13 cellular contexts compared by ENCODE assay signal in the genomic region with DNA sequence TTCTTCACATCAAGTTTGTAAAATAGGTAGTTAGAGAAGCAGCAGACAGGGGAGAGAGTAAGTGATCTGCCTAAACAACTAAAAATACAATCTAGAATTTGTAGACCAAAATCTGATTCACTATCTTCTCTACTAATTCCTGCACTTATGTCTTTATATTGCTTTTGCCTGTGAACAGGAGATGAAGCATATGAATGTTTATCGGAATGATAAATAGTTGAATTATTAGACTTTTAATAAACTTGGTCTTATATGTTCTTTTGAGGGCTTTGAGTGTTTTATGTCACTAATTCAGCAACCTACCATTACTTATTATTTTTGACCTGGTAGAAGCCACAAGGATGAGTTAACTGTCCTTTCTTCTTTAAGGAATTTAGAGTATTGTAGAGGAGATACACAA. TPM values are rescaled to one million over a fixed set of nuclear protein-coding genes. Genes with fewer than 3 reads are reported as not detected.
DNase-seq lines count a peak whose midpoint lies in the region; FAIRE-seq and TF ChIP-seq lines count a peak whose summit lies in the region.
"Had no signal": no experiment of that assay in that cellular context is flagged by ENCODE, and none has a peak within 500 bp of the region (broad histone marks: within the 10 kb centered on the region; RNA-seq: fewer than 3 reads in every experiment).

No MANE protein-coding gene starts in this region.

- dilution Hi-C loops in endothelial cell of umbilical vein (cut with MboI; ENCODE audit: extremely low pct_ligation_motif_present, low sequenced_read_pairs), result no loop called here

- FAIRE-seq in endothelial cell of umbilical vein (lab: Jason Lieb, UNC), result no peak

- in situ Hi-C loops in G401 (cut with HindIII; ENCODE audit: low sequenced_read_pairs), result no loop called here

- DNase-seq in G401 (ENCODE audit: low spot score) (peak; percentile 25), NB4 (ENCODE audit: low read depth) (no peak), endothelial cell of umbilical vein (ENCODE audit: low read depth, low spot score) (no peak), osteoblast (ENCODE audit: insufficient read length, low spot score, missing footprints) (no peak), HFFc6 (no peak), NCI-H1417 treated with DMSO at 0.1 percent for 48 hours (lab: John Stamatoyannopoulos, UW) (no peak)
- no peak for DNase-seq in activated naive CD4-positive, alpha-beta T cell (lab: John Stamatoyannopoulos, UW)
- no peak for DNase-seq in activated naive CD4-positive, alpha-beta T cell treated with anti-CD3 and anti-CD28 coated beads, Interleukin-2, amount 50 U/mL, for 16 hours
- DNase-seq: activated CD4-positive, alpha-beta memory T cell treated with anti-CD3 and anti-CD28 coated beads, Interleukin-2, amount 10 ng/mL, durations not matched to agents 7 days and 5 days; activated effector memory CD4-positive, alpha-beta T cell treated with anti-CD3 and anti-CD28 coated beads, Interleukin-2, amount 50 U/mL, for 16 hours; CD8-positive, alpha-beta T cell; naive B cell; sigmoid colon had no signal

- H4K20me1 ChIP-seq in endothelial cell of umbilical vein (replicated peaks; ENCODE audit: control insufficient read depth, extremely low read depth, insufficient read depth, low read length), result no peaks in the 10 kb centered on the region
- H4K20me1 ChIP-seq in osteoblast (ENCODE audit: insufficient read depth, low read length), result peaks cover 32% of the 10 kb centered on the region

- no peaks in the 10 kb centered on the region for H3K9me3 Mint-ChIP-seq in HFFc6
- H3K9me3 Mint-ChIP-seq: activated CD4-positive, alpha-beta memory T cell treated with anti-CD3 and anti-CD28 coated beads, Interleukin-2, amount 10 ng/mL, durations not matched to agents 7 days and 5 days; CD8-positive, alpha-beta T cell had no signal

- TF ChIP-seq CTCF in NB4 (IDR thresholded peaks at IDR 0.05; ENCODE audit: low read depth, low read length) (no peak), endothelial cell of umbilical vein (IDR thresholded peaks at IDR 0.05; ENCODE audit: extremely low read depth in 1 of 2, insufficient read depth in 1 of 2, low read depth in 1 of 2, low read length in 2 of 2) (no peak), osteoblast (IDR thresholded peaks at IDR 0.05; ENCODE audit: extremely low read depth, low read depth, low read length) (no peak), HFFc6 (IDR thresholded peaks at IDR 0.05) (no peak)

- H3K9ac ChIP-seq in endothelial cell of umbilical vein (replicated peaks; ENCODE audit: extremely low read depth, insufficient read depth, low read length), result no peak overlapping the region

- H3K9me1 ChIP-seq in endothelial cell of umbilical vein (replicated peaks; ENCODE audit: control insufficient read depth, extremely low read depth, insufficient read depth, low read length), result no peaks in the 10 kb centered on the region

- H2AFZ ChIP-seq in endothelial cell of umbilical vein (ENCODE audit: low read depth, low read length) (no peak overlapping the region), osteoblast (ENCODE audit: low read length) (no peak overlapping the region)

- peaks cover 1% of the 10 kb centered on the region; the same call in 1 of the 2 replicates for H3K27me3 Mint-ChIP-seq in HFFc6 (ENCODE audit: insufficient read depth)
- H3K27me3 Mint-ChIP-seq: naive B cell had no signal

- peaks cover 9% of the 10 kb centered on the region for H3K4me1 Mint-ChIP-seq in HFFc6 (ENCODE audit: low read depth)

- H3K36me3 ChIP-seq in endothelial cell of umbilical vein (ENCODE audit: control insufficient read depth in 2 of 2, extremely low read depth in 1 of 2, insufficient read depth in 2 of 2, low read length in 2 of 2) (peaks cover 1 to 10% of the 10 kb centered on the region in 2 experiments), osteoblast (ENCODE audit: insufficient read depth, low read length) (peaks cover 7% of the 10 kb centered on the region)
- H3K36me3 ChIP-seq: sigmoid colon had no signal

- no peaks in the 10 kb centered on the region for H3K9me3 ChIP-seq in endothelial cell of umbilical vein (replicated peaks; ENCODE audit: control insufficient read depth, insufficient read depth, low read length)
- H3K9me3 ChIP-seq in osteoblast (ENCODE audit: low read depth, low read length), result no peaks in the 10 kb centered on the region
- H3K9me3 ChIP-seq: sigmoid colon had no signal

- H3K79me2 ChIP-seq in endothelial cell of umbilical vein (ENCODE audit: control insufficient read depth, insufficient read depth, low read length) (peaks cover 66% of the 10 kb centered on the region), osteoblast (ENCODE audit: insufficient read depth, low read length) (peaks cover 68% of the 10 kb centered on the region)

- H3K4me1 ChIP-seq in endothelial cell of umbilical vein (ENCODE audit: control insufficient read depth, extremely low read depth, insufficient read depth, low read length), result peaks cover 16% of the 10 kb centered on the region
- peaks cover 17% of the 10 kb centered on the region for H3K4me1 ChIP-seq in osteoblast (ENCODE audit: insufficient read depth, low read length)

- intact Hi-C loops in endothelial cell of umbilical vein (cut with micrococcal nuclease), result no loop called here

- H3K27me3 ChIP-seq in endothelial cell of umbilical vein (ENCODE audit: control insufficient read depth in 2 of 2, insufficient read depth in 2 of 2, low read length in 2 of 2), result peaks cover 0 to 2% of the 10 kb centered on the region in 2 experiments
- no peaks in the 10 kb centered on the region for H3K27me3 ChIP-seq in osteoblast (ENCODE audit: insufficient read depth, low read length)
- H3K27me3 ChIP-seq: sigmoid colon had no signal

- TF ChIP-seq POLR2A in NB4 (IDR thresholded peaks at IDR 0.05; ENCODE audit: extremely low read depth, insufficient read length), result no peak
- TF ChIP-seq POLR2A in endothelial cell of umbilical vein (IDR thresholded peaks at IDR 0.05; ENCODE audit: low read depth, low read length), result no peak

- H3K27ac ChIP-seq in endothelial cell of umbilical vein (ENCODE audit: insufficient read depth, low read depth, low read length) (no peak overlapping the region), osteoblast (ENCODE audit: low read depth, low read length) (no peak overlapping the region)

- H3K36me3 Mint-ChIP-seq in HFFc6 (ENCODE audit: low read depth), result peaks cover 21% of the 10 kb centered on the region

- POLR2A ChIA-PET in endothelial cell of umbilical vein (lab: Charles Lee), result no interaction called here

- H3K4me3 ChIP-seq in NB4 (ENCODE audit: low read depth, low read length) (peak overlapping the region; percentile 92), endothelial cell of umbilical vein (replicated peaks in 1 of 3; ENCODE audit: insufficient read depth in 1 of 3, low read depth in 1 of 3, low read length in 3 of 3) (peak overlapping the region in 1 of 3 experiments; percentile 90), osteoblast (ENCODE audit: insufficient read depth, low read length) (no peak overlapping the region)

- peak overlapping the region; percentile 99 for H3K4me2 ChIP-seq in endothelial cell of umbilical vein (ENCODE audit: insufficient read depth, low read length)
- peak overlapping the region; percentile 87 for H3K4me2 ChIP-seq in osteoblast (ENCODE audit: insufficient read depth, low read length)

- no peak overlapping the region for H3K27ac Mint-ChIP-seq in HFFc6
- H3K27ac Mint-ChIP-seq: activated CD4-positive, alpha-beta memory T cell treated with anti-CD3 and anti-CD28 coated beads, Interleukin-2, amount 10 ng/mL, durations not matched to agents 7 days and 5 days; CD8-positive, alpha-beta T cell; naive B cell had no signal

- CTCF ChIA-PET in endothelial cell of umbilical vein (lab: Charles Lee), result interaction anchor here (2.0 kb wide), 1 partner anchor 51 kb away, joined by 15 read pairs; no protein-coding TSS in a partner anchor

- H3K4me3 Mint-ChIP-seq in HFFc6, result no peak overlapping the region
- H3K4me3 Mint-ChIP-seq: activated CD4-positive, alpha-beta memory T cell treated with anti-CD3 and anti-CD28 coated beads, Interleukin-2, amount 10 ng/mL, durations not matched to agents 7 days and 5 days; CD8-positive, alpha-beta T cell; naive B cell had no signal

- no TSS peak for BruUV-seq in endothelial cell of umbilical vein (replicated peaks; lab: Mats Ljungman, UMichigan)

TF ChIP-seq in endothelial cell of umbilical vein, 7 proteins besides CTCF, POLR2A, EP300 and RAD21:
- TF ChIP-seq FOS (IDR thresholded peaks at IDR 0.05; ENCODE audit: borderline replicate concordance, insufficient read depth, low read length), result no peak
- no peak for TF ChIP-seq POLR2AphosphoS5 (IDR thresholded peaks at IDR 0.05; ENCODE audit: insufficient read depth, low read depth, low read length)
- no peak for TF ChIP-seq GATA2 (IDR thresholded peaks at IDR 0.05; ENCODE audit: insufficient read depth, insufficient read length, low read depth, low read length)
- no peak for TF ChIP-seq JUN (IDR thresholded peaks at IDR 0.05; ENCODE audit: borderline replicate concordance, insufficient read depth, insufficient read length, low read depth)
- no peak for TF ChIP-seq MYC (IDR thresholded peaks at IDR 0.05; ENCODE audit: low read depth, low read length)
- no peak for TF ChIP-seq EZH2 (IDR thresholded peaks at IDR 0.05; ENCODE audit: borderline replicate concordance, low read depth, low read length, severe bottlenecking)
- TF ChIP-seq, protein P1, sequence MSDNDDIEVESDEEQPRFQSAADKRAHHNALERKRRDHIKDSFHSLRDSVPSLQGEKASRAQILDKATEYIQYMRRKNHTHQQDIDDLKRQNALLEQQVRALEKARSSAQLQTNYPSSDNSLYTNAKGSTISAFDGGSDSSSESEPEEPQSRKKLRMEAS (IDR thresholded peaks at IDR 0.05; ENCODE audit: insufficient read depth, insufficient read length), result no peak
TF ChIP-seq in endothelial cell of umbilical vein: peak in this region for 0.

RNA-seq across cellular contexts. Expression of gene DESI2, which starts 2.3 kb away (rescaled TPM):
- total RNA-seq in G401 (2014; rRNA removed; shearing (Covaris generic)), result 64.6 and 103 TPM in 2 replicates
- total RNA-seq in endothelial cell of umbilical vein, result 37.2 TPM in 2 replicates
- polyA plus RNA-seq in endothelial cell of umbilical vein, result 20.4 and 22.9 TPM in 2 replicates
- polyA plus RNA-seq in endothelial cell of umbilical vein (2011; cell fraction: cytosol; rRNA removed), result 19.7 and 19.9 TPM in 2 replicates
- 23.2 TPM in 2 replicates for polyA plus RNA-seq in endothelial cell of umbilical vein (2011; cell fraction: nucleus; rRNA removed)
- polyA plus RNA-seq in endothelial cell of umbilical vein (2012), result 26.6 and 35.3 TPM in 2 replicates
- polyA minus RNA-seq in endothelial cell of umbilical vein, result 39.5 and 43.1 TPM in 2 replicates
- polyA minus RNA-seq in endothelial cell of umbilical vein (2011; cell fraction: cytosol; rRNA and poly(A)+ RNA removed), result 29.4 TPM
- 28.5 and 32.0 TPM in 2 replicates for polyA minus RNA-seq in endothelial cell of umbilical vein (2011; cell fraction: nucleus; rRNA and poly(A)+ RNA removed)
- 42.0 and 48.3 TPM in 2 replicates for total RNA-seq in osteoblast
- total RNA-seq in HFFc6 (2021; fragmentation: NEBNext Ultra II Directional; extraction: Animal tissue kit (Norgen Biotek cat#: 25700)), result 10 to 100 TPM; 23.5 to 32.3 (median 28.0) TPM
